In genomic region chr6:3157151-3157933, GRCh38 we compare ENCODE assay signal across 8 cellular contexts. TPM values are rescaled to one million over a fixed set of nuclear protein-coding genes. Genes with fewer than 3 reads are reported as not detected.
DNase-seq lines count a peak whose midpoint lies in the region; ATAC-seq and TF ChIP-seq lines count a peak whose summit lies in the region.

Gene TUBB2A (minus strand): TSS chr6:3157544. CDS start chr6:3157463, 81 bp downstream.

- TF ChIP-seq CTCF in CD4-positive, alpha-beta T cell (IDR thresholded peaks at IDR 0.05), result peak; percentile 42
- TF ChIP-seq CTCF in fibroblast of mammary gland (conservative IDR thresholded peaks at IDR 0.05; ENCODE audit: control insufficient read depth, insufficient read depth, low read depth, low read length), result no peak
- peak; percentile 45 for TF ChIP-seq CTCF in natural killer cell (IDR thresholded peaks at IDR 0.05)

- peaks cover 12% of the 10 kb centered on the region for H3K36me3 Mint-ChIP-seq in CD4-positive, alpha-beta T cell (ENCODE audit: low read depth)
- no peaks in the 10 kb centered on the region for H3K36me3 Mint-ChIP-seq in natural killer cell

- H3K4me1 Mint-ChIP-seq in CD4-positive, alpha-beta T cell (ENCODE audit: low read depth), result peaks cover 41% of the 10 kb centered on the region
- H3K4me1 Mint-ChIP-seq in natural killer cell, result peaks cover 9 to 19% of the 10 kb centered on the region in 2 donors

- POLR2A ChIA-PET in CD4-positive, alpha-beta T cell (lab: Charles Lee), result interaction anchor here (0.6 to 1.6 kb wide), 12 partner anchors 10 to 692 kb away, joined by 3 to 10 read pairs (median 3); partner anchors contain the start of genes FAM50B, NQO2, PSMG4 and RIPK1

- intact Hi-C loops in CD4-positive, alpha-beta T cell (cut with DNase I, micrococcal nuclease), result loop anchor here in 1 of 2 experiments (2.0 to 5.0 kb wide), 5 partner anchors 40 to 299 kb away; partner anchors contain the start of genes BPHL, PSMG4 and SLC22A23
- intact Hi-C loops in natural killer cell (cut with micrococcal nuclease), result loop anchor here (1.0 kb wide), 1 partner anchor 168 kb away; no protein-coding TSS in a partner anchor

- ATAC-seq in CD4-positive, alpha-beta T cell (ENCODE audit: poor library complexity), result peak; percentile 62
- ATAC-seq in GM19328 (IDR thresholded peaks at IDR 0.05; ENCODE audit: unreplicated experiment) (peak; percentile 67), HG03469 (IDR thresholded peaks at IDR 0.05; ENCODE audit: unreplicated experiment) (peak; percentile 40), natural killer cell (peak; percentile 83 to 88 (median 88))

- H3K9me3 Mint-ChIP-seq in CD4-positive, alpha-beta T cell, result no peaks in the 10 kb centered on the region
- no peaks in the 10 kb centered on the region for H3K9me3 Mint-ChIP-seq in natural killer cell

- peak within 1 kb of the TSS; percentile 87 for H3K27ac Mint-ChIP-seq in CD4-positive, alpha-beta T cell
- H3K27ac Mint-ChIP-seq in natural killer cell, result peak within 1 kb of the TSS; percentile 66 to 68

- CTCF ChIA-PET in CD4-positive, alpha-beta T cell (lab: Charles Lee), result interaction anchor here (0.6 to 1.3 kb wide), 11 partner anchors 8 to 864 kb away, joined by 3 to 6 read pairs (median 3); a partner anchor contains a TSS

- H3K4me3 Mint-ChIP-seq in CD4-positive, alpha-beta T cell, result peak within 1 kb of the TSS; percentile 91
- peak within 1 kb of the TSS; percentile 90 for H3K4me3 Mint-ChIP-seq in natural killer cell

- peak; percentile 79 to 92 (median 86) for DNase-seq in CD4-positive, alpha-beta T cell
- DNase-seq in activated T-helper 1 cell treated with anti-CD3 and anti-CD28 coated beads, Interleukin-2, amount 50 U/mL, for 16 hours (ENCODE audit: low read depth in 1 of 2, low spot score in 1 of 2), result peak; percentile 69 to 83
- DNase-seq in fibroblast of mammary gland (ENCODE audit: low read depth) (peak; percentile 69), natural killer cell (peak; percentile 86)
- peak; percentile 77 for DNase-seq in stimulated activated naive CD4-positive, alpha-beta T cell treated with Interleukin-2 at 50 U/mL for 16 hours (lab: John Stamatoyannopoulos, UW)

- H3K27ac ChIP-seq in CD4-positive, alpha-beta T cell (ENCODE audit: low read depth, low read length), result peak within 1 kb of the TSS; percentile 59

- no peaks in the 10 kb centered on the region for H3K27me3 ChIP-seq in CD4-positive, alpha-beta T cell (ENCODE audit: control insufficient read depth, insufficient read depth, low read length)

- no peaks in the 10 kb centered on the region for H3K9me3 ChIP-seq in CD4-positive, alpha-beta T cell (ENCODE audit: control insufficient read depth, low read length)

- peaks cover 4% of the 10 kb centered on the region for H3K27me3 Mint-ChIP-seq in CD4-positive, alpha-beta T cell
- peaks cover 8 to 12% of the 10 kb centered on the region in 2 donors for H3K27me3 Mint-ChIP-seq in natural killer cell (ENCODE audit: low read depth in 2 of 2)

- peak within 1 kb of the TSS; percentile 88 for H3K4me3 ChIP-seq in fibroblast of mammary gland (ENCODE audit: control insufficient read depth, low read depth, low read length)

TF ChIP-seq in PFSK-1, 5 proteins besides CTCF, POLR2A, EP300 and RAD21:
- TF ChIP-seq POLR2AphosphoS5 (IDR thresholded peaks at IDR 0.05; ENCODE audit: low read depth, low read length) (peak; percentile 97), FOXP2 (optimal IDR thresholded peaks at IDR 0.05; ENCODE audit: borderline replicate concordance, extremely low read depth, extremely low read length, insufficient read depth) (peak; percentile 54), REST (IDR thresholded peaks at IDR 0.05; ENCODE audit: insufficient read depth in 1 of 2, low read depth in 2 of 2, low read length in 2 of 2) (peak in 1 of 2 experiments; percentile 8; a peak in 1 of 4 replicates), TAF1 (IDR thresholded peaks at IDR 0.05; ENCODE audit: borderline replicate concordance, insufficient read depth, low read length) (peak; percentile 84), SIN3A (IDR thresholded peaks at IDR 0.05; ENCODE audit: borderline replicate concordance, insufficient read depth, low read length) (no peak)

RNA-seq across cellular contexts. Expression of gene TUBB2A, which starts in this region (rescaled TPM):
- total RNA-seq in CD4-positive, alpha-beta T cell, result 10 to 100 TPM; 54.3 to 58.5 TPM
- 404 TPM for polyA plus RNA-seq in PFSK-1 (2012; ENCODE audit: insufficient read length, low read depth)
- total RNA-seq in natural killer cell, result 10 to 100 TPM in 2 of 3 donors, 1 to 10 TPM in 1; 9.2 to 13.2 (median 11.4) TPM

Comparison
In these comparisons a context has a peak if more than half of its experiments do, and no peak if none do; other contexts are left out.
1. Peak in every context shown above with its lines: DNase-seq, ATAC-seq, H3K4me3 ChIP-seq and H3K27ac ChIP-seq.